Comparison of ENCODE assay signal across 1 cellular context in the genomic region with DNA sequence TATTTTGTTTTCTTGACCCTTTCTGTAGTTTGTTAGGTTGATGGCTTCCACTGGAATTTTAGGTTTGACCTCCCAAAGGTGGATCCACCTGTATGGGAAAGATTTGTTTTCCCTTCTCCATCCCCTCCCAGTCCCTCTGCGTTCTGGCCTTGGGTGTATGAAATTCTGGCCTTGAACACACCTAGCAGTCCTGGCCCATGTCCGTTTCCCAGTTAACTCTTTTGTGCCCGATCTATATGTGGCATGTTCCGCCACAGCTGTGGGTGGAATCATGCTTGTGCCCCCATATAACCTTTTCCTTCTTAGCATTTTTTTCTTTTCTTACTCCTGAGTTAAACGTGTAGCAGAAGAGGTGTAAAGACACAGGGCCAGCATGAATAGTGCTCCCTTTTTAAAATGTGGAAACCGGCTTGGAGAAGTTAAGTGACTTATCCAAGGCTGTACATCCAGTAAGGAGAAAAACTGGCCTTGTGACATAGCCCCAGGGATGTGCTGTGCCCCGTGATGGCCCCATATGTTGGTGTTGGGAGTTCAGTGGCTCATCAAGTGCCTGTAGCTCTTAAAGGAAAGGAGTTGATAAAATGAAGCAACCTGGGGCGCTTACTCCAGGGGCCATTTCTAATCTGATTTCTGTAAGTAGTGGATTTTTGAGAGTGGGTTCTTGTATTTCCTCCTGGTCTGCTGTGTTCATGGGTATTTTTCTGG.
TF ChIP-seq lines count a peak whose summit lies in the region.

No MANE protein-coding gene starts in this region.

TF ChIP-seq in HepG2, 621 proteins besides CTCF, POLR2A, EP300 and RAD21 (continued from another document and continues in another):
- TF ChIP-seq FOXC1 (CRISPR knock-in tag; IDR thresholded peaks at IDR 0.05; ENCODE audit: borderline replicate concordance) (no peak), HOXA7 (CRISPR knock-in tag; IDR thresholded peaks at IDR 0.05) (no peak), ZFP62 (CRISPR knock-in tag; IDR thresholded peaks at IDR 0.05) (no peak), RBAK (CRISPR knock-in tag; IDR thresholded peaks at IDR 0.05) (no peak), ZZZ3 (CRISPR knock-in tag; IDR thresholded peaks at IDR 0.05; ENCODE audit: borderline replicate concordance) (no peak), ZNF703 (CRISPR knock-in tag; IDR thresholded peaks at IDR 0.05; ENCODE audit: borderline replicate concordance) (no peak), MXD4 (CRISPR knock-in tag; IDR thresholded peaks at IDR 0.05) (no peak), SP4 (CRISPR knock-in tag; IDR thresholded peaks at IDR 0.05) (no peak), SSRP1 (CRISPR knock-in tag; IDR thresholded peaks at IDR 0.05) (no peak), PCBP1 (IDR thresholded peaks at IDR 0.05; ENCODE audit: borderline replicate concordance, low read depth, low read length) (no peak), AHR (CRISPR knock-in tag; IDR thresholded peaks at IDR 0.05) (no peak), ZFP41 (CRISPR knock-in tag; IDR thresholded peaks at IDR 0.05; ENCODE audit: borderline replicate concordance) (no peak), PHB2 (IDR thresholded peaks at IDR 0.05; ENCODE audit: partially characterized antibody) (no peak), ZNF225 (CRISPR knock-in tag; IDR thresholded peaks at IDR 0.05) (no peak), PHF20 (CRISPR knock-in tag; IDR thresholded peaks at IDR 0.05) (no peak), ZNF251 (CRISPR knock-in tag; IDR thresholded peaks at IDR 0.05) (no peak), TMF1 (CRISPR knock-in tag; IDR thresholded peaks at IDR 0.05; ENCODE audit: low read depth) (no peak), CBX1 (IDR thresholded peaks at IDR 0.05; ENCODE audit: low read depth) (no peak), YY1 (IDR thresholded peaks at IDR 0.05; ENCODE audit: insufficient read depth, insufficient replicate concordance, low read depth, low read length) (no peak), CC2D1A (CRISPR knock-in tag; IDR thresholded peaks at IDR 0.05) (no peak), GTF2F1 (IDR thresholded peaks at IDR 0.05; ENCODE audit: low read length) (no peak), ZNF263 (CRISPR knock-in tag; IDR thresholded peaks at IDR 0.05) (no peak; the same call in 1 of the 2 replicates), SIX4 (CRISPR knock-in tag; IDR thresholded peaks at IDR 0.05) (0 out of 2 replicates have a peak, but pooled peaks have one; percentile 21), KDM1A (CRISPR knock-in tag; IDR thresholded peaks at IDR 0.05) (no peak), CBFB (CRISPR knock-in tag; IDR thresholded peaks at IDR 0.05) (no peak), ZNF253 (CRISPR knock-in tag; IDR thresholded peaks at IDR 0.05; ENCODE audit: borderline replicate concordance) (no peak), GATAD1 (CRISPR knock-in tag; IDR thresholded peaks at IDR 0.05) (no peak), ARNT (IDR thresholded peaks at IDR 0.05) (no peak), XBP1 (CRISPR knock-in tag; IDR thresholded peaks at IDR 0.05) (no peak), TGIF2 (CRISPR knock-in tag; IDR thresholded peaks at IDR 0.05) (peak; percentile 58; the same call in 1 of the 2 replicates), PAX8 (CRISPR knock-in tag; IDR thresholded peaks at IDR 0.05; ENCODE audit: borderline replicate concordance) (no peak), ATRX (CRISPR knock-in tag; IDR thresholded peaks at IDR 0.05; ENCODE audit: borderline replicate concordance) (no peak), HMGA1 (CRISPR knock-in tag; conservative IDR thresholded peaks at IDR 0.05) (no peak), NR3C1 (CRISPR knock-in tag; IDR thresholded peaks at IDR 0.05) (no peak), ETV6 (CRISPR knock-in tag; conservative IDR thresholded peaks at IDR 0.05) (no peak), ZNF563 (CRISPR knock-in tag; IDR thresholded peaks at IDR 0.05) (no peak), RFXAP (CRISPR knock-in tag; IDR thresholded peaks at IDR 0.05; ENCODE audit: borderline replicate concordance) (no peak), HOXA5 (CRISPR knock-in tag; IDR thresholded peaks at IDR 0.05) (0 out of 2 replicates have a peak, but pooled peaks have one; percentile 11), AKAP8 (CRISPR knock-in tag; IDR thresholded peaks at IDR 0.05) (peak; percentile 56; the same call in 1 of the 2 replicates)
- TF ChIP-seq, protein P1, sequence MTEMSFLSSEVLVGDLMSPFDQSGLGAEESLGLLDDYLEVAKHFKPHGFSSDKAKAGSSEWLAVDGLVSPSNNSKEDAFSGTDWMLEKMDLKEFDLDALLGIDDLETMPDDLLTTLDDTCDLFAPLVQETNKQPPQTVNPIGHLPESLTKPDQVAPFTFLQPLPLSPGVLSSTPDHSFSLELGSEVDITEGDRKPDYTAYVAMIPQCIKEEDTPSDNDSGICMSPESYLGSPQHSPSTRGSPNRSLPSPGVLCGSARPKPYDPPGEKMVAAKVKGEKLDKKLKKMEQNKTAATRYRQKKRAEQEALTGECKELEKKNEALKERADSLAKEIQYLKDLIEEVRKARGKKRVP (CRISPR knock-in tag; IDR thresholded peaks at IDR 0.05): no peak
- TF ChIP-seq, protein P2, sequence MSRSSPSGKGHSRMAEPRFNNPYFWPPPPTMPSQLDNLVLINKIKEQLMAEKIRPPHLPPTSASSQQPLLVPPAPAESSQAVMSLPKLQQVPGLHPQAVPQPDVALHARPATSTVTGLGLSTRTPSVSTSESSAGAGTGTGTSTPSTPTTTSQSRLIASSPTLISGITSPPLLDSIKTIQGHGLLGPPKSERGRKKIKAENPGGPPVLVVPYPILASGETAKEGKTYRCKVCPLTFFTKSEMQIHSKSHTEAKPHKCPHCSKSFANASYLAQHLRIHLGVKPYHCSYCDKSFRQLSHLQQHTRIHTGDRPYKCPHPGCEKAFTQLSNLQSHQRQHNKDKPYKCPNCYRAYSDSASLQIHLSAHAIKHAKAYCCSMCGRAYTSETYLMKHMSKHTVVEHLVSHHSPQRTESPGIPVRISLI (CRISPR knock-in tag; IDR thresholded peaks at IDR 0.05; ENCODE audit: borderline replicate concordance): peak; percentile 40; the same call in 1 of the 2 replicates
- TF ChIP-seq, protein P3, sequence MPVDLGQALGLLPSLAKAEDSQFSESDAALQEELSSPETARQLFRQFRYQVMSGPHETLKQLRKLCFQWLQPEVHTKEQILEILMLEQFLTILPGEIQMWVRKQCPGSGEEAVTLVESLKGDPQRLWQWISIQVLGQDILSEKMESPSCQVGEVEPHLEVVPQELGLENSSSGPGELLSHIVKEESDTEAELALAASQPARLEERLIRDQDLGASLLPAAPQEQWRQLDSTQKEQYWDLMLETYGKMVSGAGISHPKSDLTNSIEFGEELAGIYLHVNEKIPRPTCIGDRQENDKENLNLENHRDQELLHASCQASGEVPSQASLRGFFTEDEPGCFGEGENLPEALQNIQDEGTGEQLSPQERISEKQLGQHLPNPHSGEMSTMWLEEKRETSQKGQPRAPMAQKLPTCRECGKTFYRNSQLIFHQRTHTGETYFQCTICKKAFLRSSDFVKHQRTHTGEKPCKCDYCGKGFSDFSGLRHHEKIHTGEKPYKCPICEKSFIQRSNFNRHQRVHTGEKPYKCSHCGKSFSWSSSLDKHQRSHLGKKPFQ (CRISPR knock-in tag; IDR thresholded peaks at IDR 0.05; ENCODE audit: insufficient replicate concordance): no peak
- TF ChIP-seq, protein P4, sequence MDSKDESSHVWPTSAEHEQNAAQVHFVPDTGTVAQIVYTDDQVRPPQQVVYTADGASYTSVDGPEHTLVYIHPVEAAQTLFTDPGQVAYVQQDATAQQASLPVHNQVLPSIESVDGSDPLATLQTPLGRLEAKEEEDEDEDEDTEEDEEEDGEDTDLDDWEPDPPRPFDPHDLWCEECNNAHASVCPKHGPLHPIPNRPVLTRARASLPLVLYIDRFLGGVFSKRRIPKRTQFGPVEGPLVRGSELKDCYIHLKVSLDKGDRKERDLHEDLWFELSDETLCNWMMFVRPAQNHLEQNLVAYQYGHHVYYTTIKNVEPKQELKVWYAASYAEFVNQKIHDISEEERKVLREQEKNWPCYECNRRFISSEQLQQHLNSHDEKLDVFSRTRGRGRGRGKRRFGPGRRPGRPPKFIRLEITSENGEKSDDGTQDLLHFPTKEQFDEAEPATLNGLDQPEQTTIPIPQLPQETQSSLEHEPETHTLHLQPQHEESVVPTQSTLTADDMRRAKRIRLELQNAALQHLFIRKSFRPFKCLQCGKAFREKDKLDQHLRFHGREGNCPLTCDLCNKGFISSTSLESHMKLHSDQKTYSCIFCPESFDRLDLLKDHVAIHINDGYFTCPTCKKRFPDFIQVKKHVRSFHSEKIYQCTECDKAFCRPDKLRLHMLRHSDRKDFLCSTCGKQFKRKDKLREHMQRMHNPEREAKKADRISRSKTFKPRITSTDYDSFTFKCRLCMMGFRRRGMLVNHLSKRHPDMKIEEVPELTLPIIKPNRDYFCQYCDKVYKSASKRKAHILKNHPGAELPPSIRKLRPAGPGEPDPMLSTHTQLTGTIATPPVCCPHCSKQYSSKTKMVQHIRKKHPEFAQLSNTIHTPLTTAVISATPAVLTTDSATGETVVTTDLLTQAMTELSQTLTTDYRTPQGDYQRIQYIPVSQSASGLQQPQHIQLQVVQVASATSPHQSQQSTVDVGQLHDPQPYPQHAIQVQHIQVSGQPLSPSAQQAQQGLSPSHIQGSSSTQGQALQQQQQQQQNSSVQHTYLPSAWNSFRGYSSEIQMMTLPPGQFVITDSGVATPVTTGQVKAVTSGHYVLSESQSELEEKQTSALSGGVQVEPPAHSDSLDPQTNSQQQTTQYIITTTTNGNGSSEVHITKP (CRISPR knock-in tag; IDR thresholded peaks at IDR 0.05; ENCODE audit: low read depth): peak; percentile 40; the same call in 1 of the 2 replicates
- TF ChIP-seq, protein P5, sequence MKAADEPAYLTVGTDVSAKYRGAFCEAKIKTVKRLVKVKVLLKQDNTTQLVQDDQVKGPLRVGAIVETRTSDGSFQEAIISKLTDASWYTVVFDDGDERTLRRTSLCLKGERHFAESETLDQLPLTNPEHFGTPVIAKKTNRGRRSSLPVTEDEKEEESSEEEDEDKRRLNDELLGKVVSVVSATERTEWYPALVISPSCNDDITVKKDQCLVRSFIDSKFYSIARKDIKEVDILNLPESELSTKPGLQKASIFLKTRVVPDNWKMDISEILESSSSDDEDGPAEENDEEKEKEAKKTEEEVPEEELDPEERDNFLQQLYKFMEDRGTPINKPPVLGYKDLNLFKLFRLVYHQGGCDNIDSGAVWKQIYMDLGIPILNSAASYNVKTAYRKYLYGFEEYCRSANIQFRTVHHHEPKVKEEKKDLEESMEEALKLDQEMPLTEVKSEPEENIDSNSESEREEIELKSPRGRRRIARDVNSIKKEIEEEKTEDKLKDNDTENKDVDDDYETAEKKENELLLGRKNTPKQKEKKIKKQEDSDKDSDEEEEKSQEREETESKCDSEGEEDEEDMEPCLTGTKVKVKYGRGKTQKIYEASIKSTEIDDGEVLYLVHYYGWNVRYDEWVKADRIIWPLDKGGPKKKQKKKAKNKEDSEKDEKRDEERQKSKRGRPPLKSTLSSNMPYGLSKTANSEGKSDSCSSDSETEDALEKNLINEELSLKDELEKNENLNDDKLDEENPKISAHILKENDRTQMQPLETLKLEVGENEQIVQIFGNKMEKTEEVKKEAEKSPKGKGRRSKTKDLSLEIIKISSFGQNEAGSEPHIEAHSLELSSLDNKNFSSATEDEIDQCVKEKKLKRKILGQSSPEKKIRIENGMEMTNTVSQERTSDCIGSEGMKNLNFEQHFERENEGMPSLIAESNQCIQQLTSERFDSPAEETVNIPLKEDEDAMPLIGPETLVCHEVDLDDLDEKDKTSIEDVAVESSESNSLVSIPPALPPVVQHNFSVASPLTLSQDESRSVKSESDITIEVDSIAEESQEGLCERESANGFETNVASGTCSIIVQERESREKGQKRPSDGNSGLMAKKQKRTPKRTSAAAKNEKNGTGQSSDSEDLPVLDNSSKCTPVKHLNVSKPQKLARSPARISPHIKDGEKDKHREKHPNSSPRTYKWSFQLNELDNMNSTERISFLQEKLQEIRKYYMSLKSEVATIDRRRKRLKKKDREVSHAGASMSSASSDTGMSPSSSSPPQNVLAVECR (CRISPR knock-in tag; IDR thresholded peaks at IDR 0.05; ENCODE audit: borderline replicate concordance): no peak; the same call in 1 of the 2 replicates
- TF ChIP-seq, protein P6, sequence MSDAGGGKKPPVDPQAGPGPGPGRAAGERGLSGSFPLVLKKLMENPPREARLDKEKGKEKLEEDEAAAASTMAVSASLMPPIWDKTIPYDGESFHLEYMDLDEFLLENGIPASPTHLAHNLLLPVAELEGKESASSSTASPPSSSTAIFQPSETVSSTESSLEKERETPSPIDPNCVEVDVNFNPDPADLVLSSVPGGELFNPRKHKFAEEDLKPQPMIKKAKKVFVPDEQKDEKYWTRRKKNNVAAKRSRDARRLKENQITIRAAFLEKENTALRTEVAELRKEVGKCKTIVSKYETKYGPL (CRISPR knock-in tag; IDR thresholded peaks at IDR 0.05): no peak
- TF ChIP-seq, protein P7, sequence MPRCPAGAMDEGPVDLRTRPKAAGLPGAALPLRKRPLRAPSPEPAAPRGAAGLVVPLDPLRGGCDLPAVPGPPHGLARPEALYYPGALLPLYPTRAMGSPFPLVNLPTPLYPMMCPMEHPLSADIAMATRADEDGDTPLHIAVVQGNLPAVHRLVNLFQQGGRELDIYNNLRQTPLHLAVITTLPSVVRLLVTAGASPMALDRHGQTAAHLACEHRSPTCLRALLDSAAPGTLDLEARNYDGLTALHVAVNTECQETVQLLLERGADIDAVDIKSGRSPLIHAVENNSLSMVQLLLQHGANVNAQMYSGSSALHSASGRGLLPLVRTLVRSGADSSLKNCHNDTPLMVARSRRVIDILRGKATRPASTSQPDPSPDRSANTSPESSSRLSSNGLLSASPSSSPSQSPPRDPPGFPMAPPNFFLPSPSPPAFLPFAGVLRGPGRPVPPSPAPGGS (CRISPR knock-in tag; IDR thresholded peaks at IDR 0.05): no peak
- TF ChIP-seq, protein P8, sequence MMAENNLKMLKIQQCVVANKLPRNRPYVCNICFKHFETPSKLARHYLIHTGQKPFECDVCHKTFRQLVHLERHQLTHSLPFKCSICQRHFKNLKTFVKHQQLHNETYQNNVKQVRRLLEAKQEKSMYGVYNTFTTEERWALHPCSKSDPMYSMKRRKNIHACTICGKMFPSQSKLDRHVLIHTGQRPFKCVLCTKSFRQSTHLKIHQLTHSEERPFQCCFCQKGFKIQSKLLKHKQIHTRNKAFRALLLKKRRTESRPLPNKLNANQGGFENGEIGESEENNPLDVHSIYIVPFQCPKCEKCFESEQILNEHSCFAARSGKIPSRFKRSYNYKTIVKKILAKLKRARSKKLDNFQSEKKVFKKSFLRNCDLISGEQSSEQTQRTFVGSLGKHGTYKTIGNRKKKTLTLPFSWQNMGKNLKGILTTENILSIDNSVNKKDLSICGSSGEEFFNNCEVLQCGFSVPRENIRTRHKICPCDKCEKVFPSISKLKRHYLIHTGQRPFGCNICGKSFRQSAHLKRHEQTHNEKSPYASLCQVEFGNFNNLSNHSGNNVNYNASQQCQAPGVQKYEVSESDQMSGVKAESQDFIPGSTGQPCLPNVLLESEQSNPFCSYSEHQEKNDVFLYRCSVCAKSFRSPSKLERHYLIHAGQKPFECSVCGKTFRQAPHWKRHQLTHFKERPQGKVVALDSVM (CRISPR knock-in tag; IDR thresholded peaks at IDR 0.05): no peak
